ENCODE assay signal across 8 cellular contexts in the genomic region with DNA sequence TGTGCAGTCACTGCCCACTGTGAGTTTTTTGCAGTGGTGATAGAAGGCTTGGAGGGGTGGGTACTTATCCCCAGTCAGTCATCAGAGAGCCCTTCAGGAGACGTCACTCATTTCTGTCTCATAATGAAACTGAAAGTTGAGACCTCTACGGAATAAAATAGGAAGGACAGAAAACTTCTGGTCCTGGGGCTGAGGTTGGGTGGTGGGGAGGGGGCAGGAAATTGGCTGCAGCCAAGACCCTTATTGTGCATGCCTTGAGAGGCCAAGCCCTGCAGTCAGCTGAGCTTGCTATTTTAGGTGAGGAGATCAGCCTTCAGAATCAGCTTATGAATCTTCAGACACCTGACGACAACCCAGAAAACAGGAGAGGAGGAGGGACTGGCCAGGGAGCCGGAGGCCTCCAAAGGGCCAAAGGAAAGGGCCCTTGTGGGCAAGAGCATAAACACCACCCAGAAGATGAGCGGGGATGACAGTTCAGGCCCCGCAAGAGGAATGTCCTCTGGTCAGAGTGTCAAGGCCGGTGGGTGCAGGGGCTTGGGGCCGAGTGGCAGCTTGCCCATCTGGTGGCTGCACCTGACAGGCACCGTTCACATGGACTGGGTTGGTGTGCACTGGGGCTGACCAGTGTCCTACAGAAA. TPM values are rescaled to one million over a fixed set of nuclear protein-coding genes. Genes with fewer than 3 reads are reported as not detected.
DNase-seq lines count a peak whose midpoint lies in the region; ATAC-seq lines count a peak whose summit lies in the region.

No MANE protein-coding gene starts in this region.

- no peaks in the 10 kb centered on the region for H3K27me3 ChIP-seq in CD4-positive, CD25-positive, alpha-beta regulatory T cell (ENCODE audit: control insufficient read depth, insufficient read depth, low read length)

- no peaks in the 10 kb centered on the region for H3K36me3 ChIP-seq in CD4-positive, CD25-positive, alpha-beta regulatory T cell (ENCODE audit: control insufficient read depth, insufficient read depth, low read length)

- H3K9me3 ChIP-seq in CD4-positive, CD25-positive, alpha-beta regulatory T cell (ENCODE audit: control insufficient read depth in 2 of 2, low read length in 2 of 2): no peaks in the 10 kb centered on the region

- H3K27ac ChIP-seq in CD4-positive, CD25-positive, alpha-beta regulatory T cell (ENCODE audit: insufficient read depth, low read length, poor library complexity, severe bottlenecking): peak overlapping the region; percentile 55

- H3K4me3 ChIP-seq in CD4-positive, CD25-positive, alpha-beta regulatory T cell (ENCODE audit: low read depth, low read length): peak overlapping the region; percentile 78

- no peaks in the 10 kb centered on the region for H3K9me3 Mint-ChIP-seq in CD4-positive, CD25-positive, alpha-beta regulatory T cell
- H3K9me3 Mint-ChIP-seq in dendritic cell treated with granulocyte-macrophage colony-stimulating factor and Interleukin-4, amounts not matched to agents 40 ng/mL and 50 ng/mL, for 4 days: no peaks in the 10 kb centered on the region

- intact Hi-C loops in dendritic cell treated with granulocyte-macrophage colony-stimulating factor and Interleukin-4, amounts not matched to agents 40 ng/mL and 50 ng/mL, for 4 days (cut with micrococcal nuclease): loop anchor here (2.0 kb wide), 1 partner anchor 16 kb away; no protein-coding TSS in a partner anchor

- peak in 2 of 3 donors; percentile 36 to 86 for DNase-seq in CD4-positive, CD25-positive, alpha-beta regulatory T cell
- DNase-seq in NCI-H774 (lab: John Stamatoyannopoulos, UW): no peak
- DNase-seq in NK-92 (lab: John Stamatoyannopoulos, UW; ENCODE audit: unreplicated experiment): no peak
- no peak for DNase-seq in kidney glomerular epithelial cell (lab: John Stamatoyannopoulos, UW)
- no peak for DNase-seq in NCI-H128 (lab: John Stamatoyannopoulos, UW; ENCODE audit: unreplicated experiment)

- peaks cover 8 to 22% (median 15%) of the 10 kb centered on the region in 4 donors for H3K4me1 Mint-ChIP-seq in CD4-positive, CD25-positive, alpha-beta regulatory T cell
- H3K4me1 Mint-ChIP-seq in dendritic cell treated with granulocyte-macrophage colony-stimulating factor and Interleukin-4, amounts not matched to agents 40 ng/mL and 50 ng/mL, for 4 days (ENCODE audit: low read depth): peaks cover 83% of the 10 kb centered on the region

- H3K4me3 Mint-ChIP-seq in CD4-positive, CD25-positive, alpha-beta regulatory T cell: peak overlapping the region; percentile 45 to 94 (median 90)
- H3K4me3 Mint-ChIP-seq in dendritic cell treated with granulocyte-macrophage colony-stimulating factor and Interleukin-4, amounts not matched to agents 40 ng/mL and 50 ng/mL, for 4 days: peak overlapping the region; percentile 74

- peak; percentile 83 to 86 for ATAC-seq in CD4-positive, CD25-positive, alpha-beta regulatory T cell (ENCODE audit: low read depth in 2 of 2)
- ATAC-seq in GM19351 (IDR thresholded peaks at IDR 0.05; ENCODE audit: unreplicated experiment) (peak; percentile 72), HG03457 (IDR thresholded peaks at IDR 0.05; ENCODE audit: unreplicated experiment) (peak; percentile 75)

- peaks cover 9% of the 10 kb centered on the region for H3K4me1 ChIP-seq in CD4-positive, CD25-positive, alpha-beta regulatory T cell (ENCODE audit: control insufficient read depth, insufficient read depth, low read length, poor library complexity, severe bottlenecking)

- H3K27me3 Mint-ChIP-seq in CD4-positive, CD25-positive, alpha-beta regulatory T cell: peaks cover 6% of the 10 kb centered on the region
- no peaks in the 10 kb centered on the region for H3K27me3 Mint-ChIP-seq in dendritic cell treated with granulocyte-macrophage colony-stimulating factor and Interleukin-4, amounts not matched to agents 40 ng/mL and 50 ng/mL, for 4 days

- H3K27ac Mint-ChIP-seq in CD4-positive, CD25-positive, alpha-beta regulatory T cell: peak overlapping the region; percentile 93 to 98 (median 98)
- H3K27ac Mint-ChIP-seq in dendritic cell treated with granulocyte-macrophage colony-stimulating factor and Interleukin-4, amounts not matched to agents 40 ng/mL and 50 ng/mL, for 4 days: peak overlapping the region; percentile 99

- no peaks in the 10 kb centered on the region for H3K36me3 Mint-ChIP-seq in CD4-positive, CD25-positive, alpha-beta regulatory T cell
- H3K36me3 Mint-ChIP-seq in dendritic cell treated with granulocyte-macrophage colony-stimulating factor and Interleukin-4, amounts not matched to agents 40 ng/mL and 50 ng/mL, for 4 days (ENCODE audit: low read depth): no peaks in the 10 kb centered on the region

RNA-seq across cellular contexts. Expression of gene ADA2, which starts 17.9 kb away (rescaled TPM):
- total RNA-seq in CD4-positive, CD25-positive, alpha-beta regulatory T cell: 93.0 TPM
- polyA plus RNA-seq in CD4-positive, CD25-positive, alpha-beta regulatory T cell: 10 to 100 TPM; 45.8 to 62.0 (median 54.2) TPM

Comparison
In these comparisons a context has a peak if more than half of its experiments do, and no peak if none do; other contexts are left out.
1. DNase-seq: peak in CD4-positive, CD25-positive, alpha-beta regulatory T cell (2 of 3); none in NCI-H774 (single experiment), NK-92 (single experiment), kidney glomerular epithelial cell (single experiment) and NCI-H128 (single experiment).
2. Peak in every context shown above with its lines, with median percentiles within 50 percentile points of each other: ATAC-seq.